ENCODE assay signal across 2 cellular contexts in genomic region chr19:43452517-43453045, GRCh38.
A peak's percentile ranks its signal among the peaks of the same experiment; 100 is the strongest.
TF ChIP-seq lines count a peak whose summit lies in the region.

No MANE protein-coding gene starts in this region.

TF ChIP-seq in HepG2, 621 proteins besides CTCF, POLR2A, EP300 and RAD21:
- TF ChIP-seq MAZ (IDR thresholded peaks at IDR 0.05; ENCODE audit: borderline replicate concordance, low read depth, low read length) (no peak), MAZ (CRISPR knock-in tag; IDR thresholded peaks at IDR 0.05; ENCODE audit: low read depth) (no peak), SUZ12 (IDR thresholded peaks at IDR 0.05; ENCODE audit: low read depth, low read length) (no peak), ZNF652 (CRISPR knock-in tag; IDR thresholded peaks at IDR 0.05; ENCODE audit: borderline replicate concordance, low read depth) (peak; percentile 42; the same call in 1 of the 2 replicates), ARID3A (IDR thresholded peaks at IDR 0.05; ENCODE audit: low read depth, low read length) (no peak), ZNF570 (CRISPR knock-in tag; IDR thresholded peaks at IDR 0.05; ENCODE audit: borderline replicate concordance) (no peak), RCOR2 (CRISPR knock-in tag; IDR thresholded peaks at IDR 0.05) (no peak), ELF3 (CRISPR knock-in tag; IDR thresholded peaks at IDR 0.05) (no peak), TRIM22 (IDR thresholded peaks at IDR 0.05) (no peak), ZNF12 (CRISPR knock-in tag; IDR thresholded peaks at IDR 0.05) (peak; percentile 98), ZFX (CRISPR knock-in tag; IDR thresholded peaks at IDR 0.05; ENCODE audit: low read depth) (no peak), IKZF5 (CRISPR knock-in tag; IDR thresholded peaks at IDR 0.05) (no peak), RBAK (CRISPR knock-in tag; IDR thresholded peaks at IDR 0.05) (peak; percentile 84; the same call in 1 of the 2 replicates)

TF ChIP-seq in GM23338, 12 proteins besides CTCF, POLR2A, EP300 and RAD21:
- no peak for TF ChIP-seq CREB1 (CRISPR knock-in tag; IDR thresholded peaks at IDR 0.05; ENCODE audit: low read depth)
- TF ChIP-seq ZNF462 (CRISPR knock-in tag; IDR thresholded peaks at IDR 0.05) = no peak
- no peak for TF ChIP-seq ETS1 (IDR thresholded peaks at IDR 0.05)
- TF ChIP-seq JUNB (IDR thresholded peaks at IDR 0.05; ENCODE audit: unreplicated experiment) = no peak
- no peak for TF ChIP-seq REST (IDR thresholded peaks at IDR 0.05; ENCODE audit: unreplicated experiment)
- no peak for TF ChIP-seq POLR2AphosphoS5 (IDR thresholded peaks at IDR 0.05; ENCODE audit: low read depth)
- TF ChIP-seq EZH2 (IDR thresholded peaks at IDR 0.05; ENCODE audit: low read depth, unreplicated experiment) = no peak
TF ChIP-seq in GM23338: peak in this region for 0.
